In genomic region chr3:196941846-196942225, GRCh38 we compare ENCODE assay signal across 8 cellular contexts. TPM values are rescaled to one million over a fixed set of nuclear protein-coding genes. Genes with fewer than 3 reads are reported as not detected.
DNase-seq lines count a peak whose midpoint lies in the region; ATAC-seq lines count a peak whose summit lies in the region.

No MANE protein-coding gene starts in this region.

- peak; percentile 24 for ATAC-seq in HG02884 (IDR thresholded peaks at IDR 0.05; ENCODE audit: unreplicated experiment)
- ATAC-seq in activated CD8-positive, alpha-beta memory T cell treated with anti-CD3 and anti-CD28 coated beads, Interleukin-2, amount 10 ng/mL, durations not matched to agents 7 days and 5 days: peak; percentile 49
- peak; percentile 48 to 61 for ATAC-seq in natural killer cell treated with Interleukin-12 subunit alpha and Interleukin-12 subunit beta and Interleukin-15 and Interleukin-18, amount 100 ng/mL, for 72 hours

- no peaks in the 10 kb centered on the region for H3K9me3 Mint-ChIP-seq in activated CD8-positive, alpha-beta memory T cell treated with anti-CD3 and anti-CD28 coated beads, Interleukin-2, amount 10 ng/mL, durations not matched to agents 7 days and 5 days (ENCODE audit: low read depth)
- H3K9me3 Mint-ChIP-seq in natural killer cell treated with Interleukin-12 subunit alpha and Interleukin-12 subunit beta and Interleukin-15 and Interleukin-18, amount 100 ng/mL, for 72 hours: no peaks in the 10 kb centered on the region
- no peaks in the 10 kb centered on the region for H3K9me3 Mint-ChIP-seq in stimulated activated naive CD8-positive, alpha-beta T cell treated with anti-CD3 and anti-CD28 coated beads, Interleukin-15, Interleukin-2, amounts not matched to agents 100 ng/mL and 50 ng/mL, for 24 hours

- H3K27ac Mint-ChIP-seq in activated CD8-positive, alpha-beta memory T cell treated with anti-CD3 and anti-CD28 coated beads, Interleukin-2, amount 10 ng/mL, durations not matched to agents 7 days and 5 days: peak overlapping the region; percentile 89
- H3K27ac Mint-ChIP-seq in natural killer cell treated with Interleukin-12 subunit alpha and Interleukin-12 subunit beta and Interleukin-15 and Interleukin-18, amount 100 ng/mL, for 72 hours: peak overlapping the region; percentile 95 to 97
- H3K27ac Mint-ChIP-seq in stimulated activated naive CD8-positive, alpha-beta T cell treated with anti-CD3 and anti-CD28 coated beads, Interleukin-15, Interleukin-2, amounts not matched to agents 100 ng/mL and 50 ng/mL, for 24 hours: peak overlapping the region; percentile 94

- CTCF ChIA-PET in activated CD8-positive, alpha-beta memory T cell treated with anti-CD3 and anti-CD28 coated beads, Interleukin-2, amount 10 ng/mL, durations not matched to agents 7 days and 5 days (lab: Charles Lee): interaction anchor here (0.9 to 3.9 kb wide), 16 partner anchors 9 to 413 kb away, joined by 3 to 23 read pairs (median 6); partner anchors contain the start of genes FBXO45, MELTF, PIGZ and SENP5

- peak overlapping the region; percentile 87 for H3K4me3 Mint-ChIP-seq in activated CD8-positive, alpha-beta memory T cell treated with anti-CD3 and anti-CD28 coated beads, Interleukin-2, amount 10 ng/mL, durations not matched to agents 7 days and 5 days
- H3K4me3 Mint-ChIP-seq in natural killer cell treated with Interleukin-12 subunit alpha and Interleukin-12 subunit beta and Interleukin-15 and Interleukin-18, amount 100 ng/mL, for 72 hours: peak overlapping the region; percentile 99
- H3K4me3 Mint-ChIP-seq in stimulated activated naive CD8-positive, alpha-beta T cell treated with anti-CD3 and anti-CD28 coated beads, Interleukin-15, Interleukin-2, amounts not matched to agents 100 ng/mL and 50 ng/mL, for 24 hours: peak overlapping the region; percentile 93

- H3K27ac ChIP-seq in epithelial cell of prostate: peak overlapping the region; percentile 95

- DNase-seq in NCI-H2196 (lab: John Stamatoyannopoulos, UW; ENCODE audit: unreplicated experiment): peak; percentile 71
- no peak for DNase-seq in NCI-H2196 treated with DMSO at 0.1 percent for 48 hours (lab: John Stamatoyannopoulos, UW; ENCODE audit: unreplicated experiment)
- peak; percentile 26 for DNase-seq in NCI-H460 (ENCODE audit: extremely low read depth, low read depth)
- DNase-seq in activated CD8-positive, alpha-beta memory T cell treated with anti-CD3 and anti-CD28 coated beads, Interleukin-2, amount 10 ng/mL, durations not matched to agents 7 days and 5 days: peak; percentile 73
- DNase-seq in epithelial cell of prostate (ENCODE audit: low read depth, low spot score): no peak
- DNase-seq in natural killer cell treated with Interleukin-12 subunit alpha and Interleukin-12 subunit beta and Interleukin-15 and Interleukin-18, amount 100 ng/mL, for 72 hours (ENCODE audit: low spot score): peak; percentile 72

- no peaks in the 10 kb centered on the region for H3K27me3 Mint-ChIP-seq in activated CD8-positive, alpha-beta memory T cell treated with anti-CD3 and anti-CD28 coated beads, Interleukin-2, amount 10 ng/mL, durations not matched to agents 7 days and 5 days
- no peaks in the 10 kb centered on the region for H3K27me3 Mint-ChIP-seq in natural killer cell treated with Interleukin-12 subunit alpha and Interleukin-12 subunit beta and Interleukin-15 and Interleukin-18, amount 100 ng/mL, for 72 hours
- no peaks in the 10 kb centered on the region for H3K27me3 Mint-ChIP-seq in stimulated activated naive CD8-positive, alpha-beta T cell treated with anti-CD3 and anti-CD28 coated beads, Interleukin-15, Interleukin-2, amounts not matched to agents 100 ng/mL and 50 ng/mL, for 24 hours

- peaks cover 50% of the 10 kb centered on the region for H3K4me1 Mint-ChIP-seq in activated CD8-positive, alpha-beta memory T cell treated with anti-CD3 and anti-CD28 coated beads, Interleukin-2, amount 10 ng/mL, durations not matched to agents 7 days and 5 days
- H3K4me1 Mint-ChIP-seq in natural killer cell treated with Interleukin-12 subunit alpha and Interleukin-12 subunit beta and Interleukin-15 and Interleukin-18, amount 100 ng/mL, for 72 hours (ENCODE audit: low read depth in 2 of 2): peaks cover 38 to 42% of the 10 kb centered on the region in 2 donors
- peaks cover 56% of the 10 kb centered on the region for H3K4me1 Mint-ChIP-seq in stimulated activated naive CD8-positive, alpha-beta T cell treated with anti-CD3 and anti-CD28 coated beads, Interleukin-15, Interleukin-2, amounts not matched to agents 100 ng/mL and 50 ng/mL, for 24 hours (ENCODE audit: low read depth)

- peaks cover 34% of the 10 kb centered on the region for H3K36me3 Mint-ChIP-seq in activated CD8-positive, alpha-beta memory T cell treated with anti-CD3 and anti-CD28 coated beads, Interleukin-2, amount 10 ng/mL, durations not matched to agents 7 days and 5 days
- peaks cover 22% of the 10 kb centered on the region for H3K36me3 Mint-ChIP-seq in natural killer cell treated with Interleukin-12 subunit alpha and Interleukin-12 subunit beta and Interleukin-15 and Interleukin-18, amount 100 ng/mL, for 72 hours
- H3K36me3 Mint-ChIP-seq in stimulated activated naive CD8-positive, alpha-beta T cell treated with anti-CD3 and anti-CD28 coated beads, Interleukin-15, Interleukin-2, amounts not matched to agents 100 ng/mL and 50 ng/mL, for 24 hours (ENCODE audit: low read depth): peaks cover 65% of the 10 kb centered on the region

RNA-seq across cellular contexts. Expression of gene NCBP2, which starts 0.5 kb away (rescaled TPM):
- 43.2 and 53.8 TPM in 2 replicates for total RNA-seq in NCI-H460 (2014; rRNA removed; shearing (Covaris generic))
- polyA plus RNA-seq in NCI-H460 (2014; cell fraction: nucleus; rRNA removed): 45.3 and 51.2 TPM in 2 replicates
- total RNA-seq in activated CD8-positive, alpha-beta memory T cell treated with anti-CD3 and anti-CD28 coated beads, Interleukin-2, amount 10 ng/mL, durations not matched to agents 7 days and 5 days: 10 to 100 TPM; 52.5 to 68.9 TPM
- 10 to 100 TPM; 78.1 to 82.8 TPM for total RNA-seq in natural killer cell treated with Interleukin-12 subunit alpha and Interleukin-12 subunit beta and Interleukin-15 and Interleukin-18, amount 100 ng/mL, for 72 hours

RNA-seq across cellular contexts. Expression of gene PIGZ, which starts 26.8 kb away (rescaled TPM):
- 0.17 and 0.50 TPM in 2 replicates for total RNA-seq in NCI-H460 (2014; rRNA removed; shearing (Covaris generic))
- 2.4 and 2.6 TPM in 2 replicates for polyA plus RNA-seq in NCI-H460 (2014; cell fraction: nucleus; rRNA removed)
- total RNA-seq in activated CD8-positive, alpha-beta memory T cell treated with anti-CD3 and anti-CD28 coated beads, Interleukin-2, amount 10 ng/mL, durations not matched to agents 7 days and 5 days: 1 to 10 TPM; 1.6 to 2.6 TPM
- 1 to 10 TPM; 1.4 to 1.5 TPM for total RNA-seq in natural killer cell treated with Interleukin-12 subunit alpha and Interleukin-12 subunit beta and Interleukin-15 and Interleukin-18, amount 100 ng/mL, for 72 hours

Comparison
In these comparisons a context has a peak if more than half of its experiments do, and no peak if none do; other contexts are left out.
1. DNase-seq: peak in NCI-H2196 (single experiment), NCI-H460 (single experiment), activated CD8-positive, alpha-beta memory T cell treated with anti-CD3 and anti-CD28 coated beads, Interleukin-2, amount 10 ng/mL, durations not matched to agents 7 days and 5 days (single experiment) and natural killer cell treated with Interleukin-12 subunit alpha and Interleukin-12 subunit beta and Interleukin-15 and Interleukin-18, amount 100 ng/mL, for 72 hours (single experiment); none in NCI-H2196 treated with DMSO at 0.1 percent for 48 hours (single experiment) and epithelial cell of prostate (single experiment).
2. Peak in every context shown above with its lines, with median percentiles within 50 percentile points of each other: ATAC-seq, H3K27ac Mint-ChIP-seq and H3K4me3 Mint-ChIP-seq.